29 cellular contexts compared by ENCODE assay signal in genomic region chr3:28212681-28213080, GRCh38.
"Had no signal": no experiment of that assay in that cellular context is flagged by ENCODE, and none has a peak within 500 bp of the region (broad histone marks: within the 10 kb centered on the region; RNA-seq: fewer than 3 reads in every experiment).

No MANE protein-coding gene starts in this region.

- DNase-seq: naive thymus-derived CD8-positive, alpha-beta T cell; nephron progenitor cell; nucleus accumbens; pancreas; retina; right cardiac atrium; spleen; stimulated activated CD4-positive, alpha-beta T cell treated with anti-CD3 and anti-CD28 coated beads, Interleukin-12 subunit alpha, Interleukin-12 subunit beta, amount 100 ng/mL, for 4 hours; stimulated activated CD4-positive, alpha-beta T cell treated with anti-CD3 and anti-CD28 coated beads, Interleukin-1b, Interleukin-23, amount 100 ng/mL, for 48 hours; stimulated activated CD4-positive, alpha-beta T cell treated with anti-CD3 and anti-CD28 coated beads, Interleukin-4, amount 100 ng/mL, for 1 hour; stimulated activated CD4-positive, alpha-beta T cell treated with anti-CD3 and anti-CD28 coated beads, Interleukin-4, amount 100 ng/mL, for 4 hours; stimulated activated CD8-positive, alpha-beta memory T cell treated with anti-CD3 and anti-CD28 coated beads, Interleukin-4, amount 100 ng/mL, for 48 hours; stimulated activated naive CD4-positive, alpha-beta T cell; stimulated activated naive CD8-positive, alpha-beta T cell treated with anti-CD3 and anti-CD28 coated beads, Interleukin-15, amount 100 ng/mL, for 72 hours; stimulated activated naive CD8-positive, alpha-beta T cell treated with anti-CD3 and anti-CD28 coated beads, Interleukin-15, Interleukin-2, amounts not matched to agents 100 U/mL and 50 U/mL, for 24 hours; substantia nigra; testis; tibial artery; transverse colon; upper lobe of right lung; uterus had no signal

- FAIRE-seq: pancreas had no signal

- H3K9me3 ChIP-seq: neutrophil, pancreas, prostate gland, testis, upper lobe of right lung, uterus had no signal

- ATAC-seq: naive thymus-derived CD8-positive, alpha-beta T cell; natural killer cell treated with Interleukin-12 subunit alpha and Interleukin-12 subunit beta and Interleukin-15 and Interleukin-18, amount 100 ng/mL, for 72 hours; pancreas; right cardiac atrium; sciatic nerve; stimulated activated memory B cell treated with anti-CD40 and anti-IgM and Interleukin-4, amounts not matched to agents 10 μg/mL and 1 μg/mL and 100 μg/mL, for 72 hours; stimulated activated naive CD8-positive, alpha-beta T cell treated with anti-CD3 and anti-CD28 coated beads, Interleukin-15, amount 100 ng/mL, for 72 hours; stimulated activated naive CD8-positive, alpha-beta T cell treated with anti-CD3 and anti-CD28 coated beads, Interleukin-15, Interleukin-2, amounts not matched to agents 100 U/mL and 50 U/mL, for 24 hours; upper lobe of right lung had no signal

- H3K27ac ChIP-seq: neutrophil, pancreas, prostate gland, skin epidermis, spleen, suprapubic skin, testis, tibial artery, transverse colon, upper lobe of right lung, uterus had no signal

- H3K4me1 ChIP-seq: pancreas, prostate gland, suprapubic skin, testis, tibial artery, transverse colon, upper lobe of right lung, uterus had no signal

- H3K27me3 ChIP-seq: neutrophil, pancreas, spleen, suprapubic skin, testis, tibial artery, transverse colon, upper lobe of right lung, uterus had no signal

- H3K4me2 ChIP-seq: smooth muscle cell had no signal

- H3K4me3 ChIP-seq: pancreas, prostate gland, skin epidermis, smooth muscle cell, spleen, suprapubic skin, testis, tibial artery, transverse colon, upper lobe of right lung, uterus had no signal

- H3K36me3 ChIP-seq: neutrophil, pancreas, prostate gland, spleen, suprapubic skin, tibial artery, transverse colon, upper lobe of right lung, uterus had no signal
